ENCODE assay signal across 1 cellular context in the genomic region with DNA sequence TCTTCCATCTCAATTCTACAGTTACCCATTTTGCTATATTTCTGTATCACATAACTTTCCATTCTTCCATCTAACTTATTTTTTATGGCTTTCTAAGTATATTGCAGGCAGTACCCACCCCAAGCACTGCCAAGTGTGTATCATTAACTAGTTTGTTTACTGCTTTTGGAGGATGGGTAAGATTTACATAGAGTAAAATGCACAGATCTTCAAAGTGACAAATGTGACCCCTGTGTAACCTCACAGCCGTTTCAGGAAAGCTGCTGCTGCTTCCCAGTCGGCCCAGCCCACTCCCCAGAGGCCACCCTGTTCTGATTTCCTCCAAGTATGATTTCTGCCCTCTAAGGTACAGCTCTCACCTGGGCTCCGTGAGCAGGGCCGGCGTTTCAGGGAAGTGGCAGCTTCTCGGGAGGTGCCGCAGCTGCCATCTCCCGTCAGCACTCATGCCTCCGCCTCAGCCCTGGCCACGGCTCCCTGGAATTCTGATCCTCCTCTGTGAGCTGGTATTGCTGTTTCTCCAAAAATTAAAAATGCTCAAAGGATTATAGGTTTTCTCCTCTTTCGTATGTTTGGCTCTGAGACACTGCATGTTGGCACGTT.
TF ChIP-seq lines count a peak whose summit lies in the region.

No MANE protein-coding gene starts in this region.

TF ChIP-seq in HepG2, 621 proteins besides CTCF, POLR2A, EP300 and RAD21:
- TF ChIP-seq, protein P1, sequence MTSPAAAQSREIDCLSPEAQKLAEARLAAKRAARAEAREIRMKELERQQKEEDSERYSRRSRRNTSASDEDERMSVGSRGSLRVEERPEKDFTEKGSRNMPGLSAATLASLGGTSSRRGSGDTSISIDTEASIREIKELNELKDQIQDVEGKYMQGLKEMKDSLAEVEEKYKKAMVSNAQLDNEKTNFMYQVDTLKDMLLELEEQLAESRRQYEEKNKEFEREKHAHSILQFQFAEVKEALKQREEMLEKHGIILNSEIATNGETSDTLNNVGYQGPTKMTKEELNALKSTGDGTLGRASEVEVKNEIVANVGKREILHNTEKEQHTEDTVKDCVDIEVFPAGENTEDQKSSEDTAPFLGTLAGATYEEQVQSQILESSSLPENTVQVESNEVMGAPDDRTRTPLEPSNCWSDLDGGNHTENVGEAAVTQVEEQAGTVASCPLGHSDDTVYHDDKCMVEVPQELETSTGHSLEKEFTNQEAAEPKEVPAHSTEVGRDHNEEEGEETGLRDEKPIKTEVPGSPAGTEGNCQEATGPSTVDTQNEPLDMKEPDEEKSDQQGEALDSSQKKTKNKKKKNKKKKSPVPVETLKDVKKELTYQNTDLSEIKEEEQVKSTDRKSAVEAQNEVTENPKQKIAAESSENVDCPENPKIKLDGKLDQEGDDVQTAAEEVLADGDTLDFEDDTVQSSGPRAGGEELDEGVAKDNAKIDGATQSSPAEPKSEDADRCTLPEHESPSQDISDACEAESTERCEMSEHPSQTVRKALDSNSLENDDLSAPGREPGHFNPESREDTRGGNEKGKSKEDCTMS (CRISPR knock-in tag; conservative IDR thresholded peaks at IDR 0.05), result no peak
- no peak for TF ChIP-seq TRIM24 (CRISPR knock-in tag; IDR thresholded peaks at IDR 0.05)
- TF ChIP-seq KLF6 (CRISPR knock-in tag; IDR thresholded peaks at IDR 0.05), result 0 out of 2 replicates have a peak, but pooled peaks have one; percentile 18
- peak; percentile 20; the same call in 1 of the 2 replicates for TF ChIP-seq SAP130 (CRISPR knock-in tag; IDR thresholded peaks at IDR 0.05; ENCODE audit: low read depth)
- peak; percentile 83 for TF ChIP-seq RARA (CRISPR knock-in tag; IDR thresholded peaks at IDR 0.05)
- no peak for TF ChIP-seq FOXP1 (IDR thresholded peaks at IDR 0.05)
- TF ChIP-seq FOXP1 (CRISPR knock-in tag; IDR thresholded peaks at IDR 0.05), result peak; percentile 60
- no peak for TF ChIP-seq TEAD2 (CRISPR knock-in tag; IDR thresholded peaks at IDR 0.05)
- peak in 1 of 2 experiments; percentile 46; a peak in 1 of 4 replicates for TF ChIP-seq NR2F1 (CRISPR knock-in tag; IDR thresholded peaks at IDR 0.05)
- TF ChIP-seq, protein P2, sequence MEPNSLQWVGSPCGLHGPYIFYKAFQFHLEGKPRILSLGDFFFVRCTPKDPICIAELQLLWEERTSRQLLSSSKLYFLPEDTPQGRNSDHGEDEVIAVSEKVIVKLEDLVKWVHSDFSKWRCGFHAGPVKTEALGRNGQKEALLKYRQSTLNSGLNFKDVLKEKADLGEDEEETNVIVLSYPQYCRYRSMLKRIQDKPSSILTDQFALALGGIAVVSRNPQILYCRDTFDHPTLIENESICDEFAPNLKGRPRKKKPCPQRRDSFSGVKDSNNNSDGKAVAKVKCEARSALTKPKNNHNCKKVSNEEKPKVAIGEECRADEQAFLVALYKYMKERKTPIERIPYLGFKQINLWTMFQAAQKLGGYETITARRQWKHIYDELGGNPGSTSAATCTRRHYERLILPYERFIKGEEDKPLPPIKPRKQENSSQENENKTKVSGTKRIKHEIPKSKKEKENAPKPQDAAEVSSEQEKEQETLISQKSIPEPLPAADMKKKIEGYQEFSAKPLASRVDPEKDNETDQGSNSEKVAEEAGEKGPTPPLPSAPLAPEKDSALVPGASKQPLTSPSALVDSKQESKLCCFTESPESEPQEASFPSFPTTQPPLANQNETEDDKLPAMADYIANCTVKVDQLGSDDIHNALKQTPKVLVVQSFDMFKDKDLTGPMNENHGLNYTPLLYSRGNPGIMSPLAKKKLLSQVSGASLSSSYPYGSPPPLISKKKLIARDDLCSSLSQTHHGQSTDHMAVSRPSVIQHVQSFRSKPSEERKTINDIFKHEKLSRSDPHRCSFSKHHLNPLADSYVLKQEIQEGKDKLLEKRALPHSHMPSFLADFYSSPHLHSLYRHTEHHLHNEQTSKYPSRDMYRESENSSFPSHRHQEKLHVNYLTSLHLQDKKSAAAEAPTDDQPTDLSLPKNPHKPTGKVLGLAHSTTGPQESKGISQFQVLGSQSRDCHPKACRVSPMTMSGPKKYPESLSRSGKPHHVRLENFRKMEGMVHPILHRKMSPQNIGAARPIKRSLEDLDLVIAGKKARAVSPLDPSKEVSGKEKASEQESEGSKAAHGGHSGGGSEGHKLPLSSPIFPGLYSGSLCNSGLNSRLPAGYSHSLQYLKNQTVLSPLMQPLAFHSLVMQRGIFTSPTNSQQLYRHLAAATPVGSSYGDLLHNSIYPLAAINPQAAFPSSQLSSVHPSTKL (CRISPR knock-in tag; IDR thresholded peaks at IDR 0.05), result peak; percentile 40; the same call in 1 of the 2 replicates
- peak; percentile 28; the same call in 1 of the 2 replicates for TF ChIP-seq ZNF768 (CRISPR knock-in tag; IDR thresholded peaks at IDR 0.05)
- TF ChIP-seq NR2F6 (IDR thresholded peaks at IDR 0.05), result peak; percentile 22; the same call in 1 of the 2 replicates
- TF ChIP-seq NR2F6 (CRISPR knock-in tag; IDR thresholded peaks at IDR 0.05), result no peak
- TF ChIP-seq, protein P3, sequence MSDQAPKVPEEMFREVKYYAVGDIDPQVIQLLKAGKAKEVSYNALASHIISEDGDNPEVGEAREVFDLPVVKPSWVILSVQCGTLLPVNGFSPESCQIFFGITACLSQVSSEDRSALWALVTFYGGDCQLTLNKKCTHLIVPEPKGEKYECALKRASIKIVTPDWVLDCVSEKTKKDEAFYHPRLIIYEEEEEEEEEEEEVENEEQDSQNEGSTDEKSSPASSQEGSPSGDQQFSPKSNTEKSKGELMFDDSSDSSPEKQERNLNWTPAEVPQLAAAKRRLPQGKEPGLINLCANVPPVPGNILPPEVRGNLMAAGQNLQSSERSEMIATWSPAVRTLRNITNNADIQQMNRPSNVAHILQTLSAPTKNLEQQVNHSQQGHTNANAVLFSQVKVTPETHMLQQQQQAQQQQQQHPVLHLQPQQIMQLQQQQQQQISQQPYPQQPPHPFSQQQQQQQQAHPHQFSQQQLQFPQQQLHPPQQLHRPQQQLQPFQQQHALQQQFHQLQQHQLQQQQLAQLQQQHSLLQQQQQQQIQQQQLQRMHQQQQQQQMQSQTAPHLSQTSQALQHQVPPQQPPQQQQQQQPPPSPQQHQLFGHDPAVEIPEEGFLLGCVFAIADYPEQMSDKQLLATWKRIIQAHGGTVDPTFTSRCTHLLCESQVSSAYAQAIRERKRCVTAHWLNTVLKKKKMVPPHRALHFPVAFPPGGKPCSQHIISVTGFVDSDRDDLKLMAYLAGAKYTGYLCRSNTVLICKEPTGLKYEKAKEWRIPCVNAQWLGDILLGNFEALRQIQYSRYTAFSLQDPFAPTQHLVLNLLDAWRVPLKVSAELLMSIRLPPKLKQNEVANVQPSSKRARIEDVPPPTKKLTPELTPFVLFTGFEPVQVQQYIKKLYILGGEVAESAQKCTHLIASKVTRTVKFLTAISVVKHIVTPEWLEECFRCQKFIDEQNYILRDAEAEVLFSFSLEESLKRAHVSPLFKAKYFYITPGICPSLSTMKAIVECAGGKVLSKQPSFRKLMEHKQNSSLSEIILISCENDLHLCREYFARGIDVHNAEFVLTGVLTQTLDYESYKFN (CRISPR knock-in tag; conservative IDR thresholded peaks at IDR 0.05), result 0 out of 2 replicates have a peak, but pooled peaks have one; percentile 26
- TF ChIP-seq HOXD1 (CRISPR knock-in tag; IDR thresholded peaks at IDR 0.05), result no peak
- TF ChIP-seq, protein P4, sequence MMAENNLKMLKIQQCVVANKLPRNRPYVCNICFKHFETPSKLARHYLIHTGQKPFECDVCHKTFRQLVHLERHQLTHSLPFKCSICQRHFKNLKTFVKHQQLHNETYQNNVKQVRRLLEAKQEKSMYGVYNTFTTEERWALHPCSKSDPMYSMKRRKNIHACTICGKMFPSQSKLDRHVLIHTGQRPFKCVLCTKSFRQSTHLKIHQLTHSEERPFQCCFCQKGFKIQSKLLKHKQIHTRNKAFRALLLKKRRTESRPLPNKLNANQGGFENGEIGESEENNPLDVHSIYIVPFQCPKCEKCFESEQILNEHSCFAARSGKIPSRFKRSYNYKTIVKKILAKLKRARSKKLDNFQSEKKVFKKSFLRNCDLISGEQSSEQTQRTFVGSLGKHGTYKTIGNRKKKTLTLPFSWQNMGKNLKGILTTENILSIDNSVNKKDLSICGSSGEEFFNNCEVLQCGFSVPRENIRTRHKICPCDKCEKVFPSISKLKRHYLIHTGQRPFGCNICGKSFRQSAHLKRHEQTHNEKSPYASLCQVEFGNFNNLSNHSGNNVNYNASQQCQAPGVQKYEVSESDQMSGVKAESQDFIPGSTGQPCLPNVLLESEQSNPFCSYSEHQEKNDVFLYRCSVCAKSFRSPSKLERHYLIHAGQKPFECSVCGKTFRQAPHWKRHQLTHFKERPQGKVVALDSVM (CRISPR knock-in tag; IDR thresholded peaks at IDR 0.05), result no peak
- TF ChIP-seq, protein P5, sequence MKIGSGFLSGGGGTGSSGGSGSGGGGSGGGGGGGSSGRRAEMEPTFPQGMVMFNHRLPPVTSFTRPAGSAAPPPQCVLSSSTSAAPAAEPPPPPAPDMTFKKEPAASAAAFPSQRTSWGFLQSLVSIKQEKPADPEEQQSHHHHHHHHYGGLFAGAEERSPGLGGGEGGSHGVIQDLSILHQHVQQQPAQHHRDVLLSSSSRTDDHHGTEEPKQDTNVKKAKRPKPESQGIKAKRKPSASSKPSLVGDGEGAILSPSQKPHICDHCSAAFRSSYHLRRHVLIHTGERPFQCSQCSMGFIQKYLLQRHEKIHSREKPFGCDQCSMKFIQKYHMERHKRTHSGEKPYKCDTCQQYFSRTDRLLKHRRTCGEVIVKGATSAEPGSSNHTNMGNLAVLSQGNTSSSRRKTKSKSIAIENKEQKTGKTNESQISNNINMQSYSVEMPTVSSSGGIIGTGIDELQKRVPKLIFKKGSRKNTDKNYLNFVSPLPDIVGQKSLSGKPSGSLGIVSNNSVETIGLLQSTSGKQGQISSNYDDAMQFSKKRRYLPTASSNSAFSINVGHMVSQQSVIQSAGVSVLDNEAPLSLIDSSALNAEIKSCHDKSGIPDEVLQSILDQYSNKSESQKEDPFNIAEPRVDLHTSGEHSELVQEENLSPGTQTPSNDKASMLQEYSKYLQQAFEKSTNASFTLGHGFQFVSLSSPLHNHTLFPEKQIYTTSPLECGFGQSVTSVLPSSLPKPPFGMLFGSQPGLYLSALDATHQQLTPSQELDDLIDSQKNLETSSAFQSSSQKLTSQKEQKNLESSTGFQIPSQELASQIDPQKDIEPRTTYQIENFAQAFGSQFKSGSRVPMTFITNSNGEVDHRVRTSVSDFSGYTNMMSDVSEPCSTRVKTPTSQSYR (CRISPR knock-in tag; IDR thresholded peaks at IDR 0.05; ENCODE audit: borderline replicate concordance), result peak; percentile 22; the same call in 1 of the 2 replicates
- TF ChIP-seq RNF2 (conservative IDR thresholded peaks at IDR 0.05; ENCODE audit: low read depth), result no peak
- 0 out of 2 replicates have a peak, but pooled peaks have one; percentile 22 for TF ChIP-seq NRL (CRISPR knock-in tag; IDR thresholded peaks at IDR 0.05; ENCODE audit: borderline replicate concordance)
- no peak for TF ChIP-seq ZNF121 (CRISPR knock-in tag; IDR thresholded peaks at IDR 0.05)
- 0 out of 2 replicates have a peak, but pooled peaks have one; percentile 20 for TF ChIP-seq FOXA3 (CRISPR knock-in tag; IDR thresholded peaks at IDR 0.05)
- TF ChIP-seq, protein P6, sequence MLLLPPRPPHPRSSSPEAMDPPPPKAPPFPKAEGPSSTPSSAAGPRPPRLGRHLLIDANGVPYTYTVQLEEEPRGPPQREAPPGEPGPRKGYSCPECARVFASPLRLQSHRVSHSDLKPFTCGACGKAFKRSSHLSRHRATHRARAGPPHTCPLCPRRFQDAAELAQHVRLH (CRISPR knock-in tag; IDR thresholded peaks at IDR 0.05; ENCODE audit: borderline replicate concordance, low read depth), result no peak
- 0 out of 2 replicates have a peak, but pooled peaks have one; percentile 18 for TF ChIP-seq TCF7 (IDR thresholded peaks at IDR 0.05; ENCODE audit: low read depth)
- TF ChIP-seq NCOA2 (CRISPR knock-in tag; IDR thresholded peaks at IDR 0.05), result peak; percentile 45; the same call in 1 of the 2 replicates
- peak; percentile 17; the same call in 1 of the 2 replicates for TF ChIP-seq RXRB (CRISPR knock-in tag; IDR thresholded peaks at IDR 0.05; ENCODE audit: borderline replicate concordance)
- 0 out of 2 replicates have a peak, but pooled peaks have one; percentile 30 for TF ChIP-seq ZNF230 (CRISPR knock-in tag; IDR thresholded peaks at IDR 0.05)
- TF ChIP-seq DPF2 (CRISPR knock-in tag; IDR thresholded peaks at IDR 0.05; ENCODE audit: borderline replicate concordance, low read depth), result no peak
